23 cellular contexts compared by ENCODE assay signal in genomic region chr6:114733596-114733995, GRCh38.
A peak's percentile ranks its signal among the peaks of the same experiment; 100 is the strongest.
DNase-seq lines count a peak whose midpoint lies in the region; ATAC-seq and TF ChIP-seq lines count a peak whose summit lies in the region.
"Had no signal": no experiment of that assay in that cellular context is flagged by ENCODE, and none has a peak within 500 bp of the region (broad histone marks: within the 10 kb centered on the region; RNA-seq: fewer than 3 reads in every experiment).

No MANE protein-coding gene starts in this region.

- H3K36me3 Mint-ChIP-seq in natural killer cell: peaks cover 2% of the 10 kb centered on the region
- H3K36me3 Mint-ChIP-seq: CD14-positive monocyte; CD4-positive, alpha-beta memory T cell; CD4-positive, CD25-positive, alpha-beta regulatory T cell; CD8-positive, alpha-beta memory T cell had no signal

- H3K9me3 ChIP-seq in SK-N-MC (ENCODE audit: low read depth, low read length) (no peaks in the 10 kb centered on the region), adipocyte (ENCODE audit: control insufficient read depth, low read length) (no peaks in the 10 kb centered on the region), osteoblast (ENCODE audit: low read depth, low read length) (no peaks in the 10 kb centered on the region)
- H3K9me3 ChIP-seq: BE2C, BLaER1 had no signal

- H3K27ac ChIP-seq in SK-N-MC: peak overlapping the region; percentile 78
- H3K27ac ChIP-seq in osteoblast (ENCODE audit: low read depth, low read length): no peak overlapping the region
- H3K27ac ChIP-seq: BLaER1 had no signal

- intact Hi-C loops in natural killer cell (cut with micrococcal nuclease): no loop called here

- no peaks in the 10 kb centered on the region for H3K79me2 ChIP-seq in osteoblast (ENCODE audit: insufficient read depth, low read length)

- peak overlapping the region; percentile 51 for H3K4me3 ChIP-seq in SK-N-MC
- H3K4me3 ChIP-seq in adipocyte (ENCODE audit: low read length): no peak overlapping the region
- no peak overlapping the region for H3K4me3 ChIP-seq in osteoblast (ENCODE audit: insufficient read depth, low read length)
- H3K4me3 ChIP-seq: BLaER1, GM12878 had no signal

- no peak overlapping the region for H3K27ac Mint-ChIP-seq in natural killer cell
- H3K27ac Mint-ChIP-seq: CD14-positive monocyte; CD4-positive, alpha-beta memory T cell; CD4-positive, CD25-positive, alpha-beta regulatory T cell; CD8-positive, alpha-beta memory T cell had no signal

- no peaks in the 10 kb centered on the region for H3K4me1 Mint-ChIP-seq in natural killer cell
- H3K4me1 Mint-ChIP-seq: CD14-positive monocyte; CD4-positive, alpha-beta memory T cell; CD4-positive, CD25-positive, alpha-beta regulatory T cell; CD8-positive, alpha-beta memory T cell had no signal

- no peak overlapping the region for H3K9ac ChIP-seq in SK-N-MC (ENCODE audit: insufficient read length)
- no peak overlapping the region for H3K9ac ChIP-seq in adipocyte (ENCODE audit: low read length)
- H3K9ac ChIP-seq: BLaER1 had no signal

- no peak for ATAC-seq in natural killer cell
- ATAC-seq: GM12878 had no signal

- no peak overlapping the region for H3K4me3 Mint-ChIP-seq in natural killer cell
- H3K4me3 Mint-ChIP-seq: CD14-positive monocyte; CD4-positive, alpha-beta memory T cell; CD4-positive, CD25-positive, alpha-beta regulatory T cell; CD8-positive, alpha-beta memory T cell had no signal

- H3K4me2 ChIP-seq in osteoblast (ENCODE audit: insufficient read depth, low read length): no peak overlapping the region
- H3K4me2 ChIP-seq: BLaER1 had no signal

- H4K20me1 ChIP-seq in osteoblast (ENCODE audit: insufficient read depth, low read length): no peaks in the 10 kb centered on the region
- H4K20me1 ChIP-seq: BLaER1 had no signal

- DNase-seq in SK-N-MC (ENCODE audit: low read depth, low spot score): peak; percentile 87
- peak; percentile 69 for DNase-seq in adipocyte (ENCODE audit: low read depth)
- DNase-seq in osteoblast (ENCODE audit: insufficient read length, low spot score, missing footprints): peak; percentile 10
- no peak for DNase-seq in activated CD4-positive, alpha-beta T cell treated with anti-CD3 and anti-CD28 coated beads for 1 hour
- DNase-seq in natural killer cell: no peak
- DNase-seq: 8988T; ACHN; BE2C; C1 segment of cervical spinal cord; CD4-positive, alpha-beta memory T cell; CD4-positive, CD25-positive, alpha-beta regulatory T cell; CD8-positive, alpha-beta memory T cell; COR-L47; DMS 273 treated with DMSO at 0.1 percent for 48 hours; DMS153; DMS53; DMS79; DND-41; EL; GDM1 had no signal

- H3K4me1 ChIP-seq in adipocyte (ENCODE audit: control insufficient read depth, insufficient read depth, low read length): no peaks in the 10 kb centered on the region
- no peaks in the 10 kb centered on the region for H3K4me1 ChIP-seq in osteoblast (ENCODE audit: insufficient read depth, low read length)
- H3K4me1 ChIP-seq: BE2C, BLaER1 had no signal

- peaks cover 5 to 6% of the 10 kb centered on the region in 2 donors for H3K9me3 Mint-ChIP-seq in natural killer cell

- H2AFZ ChIP-seq in osteoblast (ENCODE audit: low read length): no peak overlapping the region

- TF ChIP-seq CTCF in osteoblast (IDR thresholded peaks at IDR 0.05; ENCODE audit: extremely low read depth, low read depth, low read length): no peak
- TF ChIP-seq CTCF in natural killer cell (IDR thresholded peaks at IDR 0.05): no peak

- H3K36me3 ChIP-seq in SK-N-MC (ENCODE audit: insufficient read depth, low read length) (no peaks in the 10 kb centered on the region), adipocyte (ENCODE audit: control insufficient read depth, insufficient read depth, low read length, severe bottlenecking) (no peaks in the 10 kb centered on the region), osteoblast (ENCODE audit: insufficient read depth, low read length) (no peaks in the 10 kb centered on the region)
- H3K36me3 ChIP-seq: BE2C, BLaER1 had no signal

- no peaks in the 10 kb centered on the region for H3K27me3 Mint-ChIP-seq in natural killer cell (ENCODE audit: low read depth in 2 of 2)
- H3K27me3 Mint-ChIP-seq: CD4-positive, alpha-beta memory T cell; CD4-positive, CD25-positive, alpha-beta regulatory T cell; CD8-positive, alpha-beta memory T cell had no signal

- H3K27me3 ChIP-seq in adipocyte (replicated peaks; ENCODE audit: control insufficient read depth, insufficient read depth, low read length) (no peaks in the 10 kb centered on the region), osteoblast (ENCODE audit: insufficient read depth, low read length) (no peaks in the 10 kb centered on the region)
- H3K27me3 ChIP-seq: BE2C, BLaER1 had no signal

Comparison
In these comparisons a context has a peak if more than half of its experiments do, and no peak if none do; other contexts are left out.
1. DNase-seq: peak in SK-N-MC (single experiment), adipocyte (single experiment) and osteoblast (single experiment); none in activated CD4-positive, alpha-beta T cell treated with anti-CD3 and anti-CD28 coated beads for 1 hour (single experiment) and natural killer cell (single experiment).